In the genomic region with DNA sequence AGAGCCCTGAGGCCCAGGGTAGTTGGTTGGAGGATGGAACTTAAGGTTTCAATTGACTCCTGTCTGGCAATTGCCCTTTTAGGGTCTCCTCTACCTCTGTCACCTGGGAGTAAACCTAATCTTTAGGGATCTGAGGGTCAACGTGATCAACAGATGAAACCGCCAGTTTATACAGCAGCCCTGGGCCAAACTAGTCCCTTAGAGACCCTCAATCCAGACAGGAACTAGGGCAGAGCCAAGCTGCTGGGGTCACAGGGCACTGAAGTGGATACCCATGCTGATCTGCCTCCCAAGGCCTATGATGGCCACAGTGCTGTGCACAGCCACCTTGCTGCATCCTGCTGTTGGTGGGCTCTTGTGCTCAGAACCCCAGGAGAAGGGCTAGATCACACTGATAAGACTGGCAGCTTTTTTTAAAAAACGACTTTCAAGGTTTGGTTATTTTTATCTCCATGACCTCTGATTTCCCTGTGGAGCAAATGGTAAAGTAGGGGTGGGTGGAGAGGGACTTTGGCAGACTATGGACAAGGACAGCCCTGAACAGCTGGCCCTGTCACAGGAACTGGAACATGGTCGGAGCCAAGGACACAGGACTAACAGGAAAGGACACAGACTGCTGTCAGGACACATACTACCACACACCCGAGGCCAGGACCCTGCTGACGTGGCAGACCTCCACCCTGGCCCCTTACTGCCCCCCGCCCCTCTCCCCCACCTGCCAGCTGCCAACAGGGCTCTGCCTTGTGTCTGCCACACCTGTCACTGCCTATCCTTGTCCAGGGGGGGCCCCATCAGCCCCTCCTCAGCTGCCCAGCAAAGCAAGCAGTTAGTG, we compare ENCODE assay signal across 18 cellular contexts. TPM values are rescaled to one million over a fixed set of nuclear protein-coding genes. Genes with fewer than 3 reads are reported as not detected.
A peak's percentile ranks its signal among the peaks of the same experiment; 100 is the strongest.
DNase-seq lines count a peak whose midpoint lies in the region; ATAC-seq and TF ChIP-seq lines count a peak whose summit lies in the region.
"Had no signal": no experiment of that assay in that cellular context is flagged by ENCODE, and none has a peak within 500 bp of the region (broad histone marks: within the 10 kb centered on the region; RNA-seq: fewer than 3 reads in every experiment).

No MANE protein-coding gene starts in this region.

- no peaks in the 10 kb centered on the region for H3K79me1 ChIP-seq in mesendoderm (ENCODE audit: low read length)

- H3K56ac ChIP-seq in mesendoderm (ENCODE audit: low read length): no peak overlapping the region

- no peak overlapping the region for H2BK15ac ChIP-seq in mesendoderm (replicated peaks; ENCODE audit: low read depth)

- POLR2A ChIA-PET in T-cell (lab: Charles Lee): no interaction called here

- in situ Hi-C loops in gastrocnemius medialis (cut with MboI; ENCODE audit: low sequenced_read_pairs in 4 of 4): loop anchor here in 1 of 4 donors (25.0 kb wide), 1 partner anchor 819 kb away; the partner anchor contains the start of genes BCL2L2, PABPN1 and PPP1R3E

- no peak overlapping the region for H4K5ac ChIP-seq in mesendoderm (ENCODE audit: low read length)

- ATAC-seq in T-cell (replicated peaks in 1 of 4) (no peak), left ventricle myocardium superior (peak; percentile 74), gastrocnemius medialis (peak; percentile 79 to 89)

- no peak overlapping the region for H3K4me3 Mint-ChIP-seq in T-cell
- H3K4me3 Mint-ChIP-seq: activated CD4-positive, alpha-beta memory T cell treated with anti-CD3 and anti-CD28 coated beads for 36 hours had no signal

- peak overlapping the region; percentile 77 to 80 for H3K27ac Mint-ChIP-seq in T-cell
- H3K27ac Mint-ChIP-seq: activated T-helper 2 cell treated with anti-CD3 and anti-CD28 coated beads, Interferon-gamma antibody, Interleukin-2, Interleukin-4, amounts not matched to agents 10 μg/mL and 5 μg/mL and 100 μg/mL, durations not matched to agents 14 hours and 24 hours and 36 hours; progenitor cell of endocrine pancreas had no signal

- H3K4me1 Mint-ChIP-seq in T-cell: peaks cover 27 to 30% (median 27%) of the 10 kb centered on the region in 3 donors

- H3K4me2 ChIP-seq in mesendoderm (ENCODE audit: low read length): no peak overlapping the region

- H3K4me1 ChIP-seq in gastrocnemius medialis (peaks cover 34 to 40% of the 10 kb centered on the region in 2 donors), mesendoderm (ENCODE audit: control insufficient read depth, low read depth, low read length) (no peaks in the 10 kb centered on the region)

- H3K36me3 Mint-ChIP-seq in T-cell: no peaks in the 10 kb centered on the region
- H3K36me3 Mint-ChIP-seq: activated CD4-positive, alpha-beta memory T cell treated with anti-CD3 and anti-CD28 coated beads for 36 hours had no signal

- intact Hi-C loops in left ventricle myocardium superior (cut with micrococcal nuclease) (no loop called here), gastrocnemius medialis (cut with DNase I; ENCODE audit: low total_unique reads) (loop anchor here (1.0 kb wide), 1 partner anchor 17 kb away; the partner anchor contains the start of genes DCAF11 and NRL)

- H3K9me3 ChIP-seq in KOPT-K1 (ENCODE audit: insufficient read depth, low read length, poor library complexity, severe bottlenecking): no peaks in the 10 kb centered on the region
- no peaks in the 10 kb centered on the region for H3K9me3 ChIP-seq in gastrocnemius medialis
- H3K9me3 ChIP-seq: transverse colon had no signal

- H3K27me3 Mint-ChIP-seq in T-cell: no peaks in the 10 kb centered on the region
- H3K27me3 Mint-ChIP-seq: activated CD4-positive, alpha-beta memory T cell treated with anti-CD3 and anti-CD28 coated beads for 36 hours; CD8-positive, alpha-beta memory T cell; progenitor cell of endocrine pancreas had no signal

- no peaks in the 10 kb centered on the region for H3K36me3 ChIP-seq in KOPT-K1 (ENCODE audit: insufficient read depth, low read length)
- no peaks in the 10 kb centered on the region for H3K36me3 ChIP-seq in gastrocnemius medialis
- no peaks in the 10 kb centered on the region for H3K36me3 ChIP-seq in mesendoderm (ENCODE audit: control insufficient read depth, insufficient read depth, low read length)
- H3K36me3 ChIP-seq: transverse colon had no signal

- H3K27ac ChIP-seq in KOPT-K1 (ENCODE audit: low read depth, low read length, poor library complexity, severe bottlenecking) (peak overlapping the region; percentile 19), gastrocnemius medialis (peak overlapping the region; percentile 95 to 99 (median 98)), mesendoderm (ENCODE audit: low read depth, low read length) (no peak overlapping the region)
- H3K27ac ChIP-seq: transverse colon had no signal

- H3K27me3 ChIP-seq in gastrocnemius medialis (no peaks in the 10 kb centered on the region), mesendoderm (ENCODE audit: insufficient read depth, low read length, poor library complexity) (no peaks in the 10 kb centered on the region)
- H3K27me3 ChIP-seq: transverse colon had no signal

- H3K4me3 ChIP-seq in gastrocnemius medialis: peak overlapping the region; percentile 44 to 56 (median 48)
- no peak overlapping the region for H3K4me3 ChIP-seq in mesendoderm (ENCODE audit: low read length)
- H3K4me3 ChIP-seq: transverse colon had no signal

- no peak overlapping the region for H3K4ac ChIP-seq in mesendoderm (ENCODE audit: low read depth, low read length)

- CTCF ChIA-PET in T-cell (lab: Charles Lee): interaction anchor here in 1 of 2 donors (1.3 kb wide), 1 partner anchor 16 kb away, joined by 3 read pairs; no protein-coding TSS in a partner anchor

- H3K9me3 Mint-ChIP-seq in T-cell: no peaks in the 10 kb centered on the region
- H3K9me3 Mint-ChIP-seq: activated CD4-positive, alpha-beta memory T cell treated with anti-CD3 and anti-CD28 coated beads for 36 hours; activated T-helper 2 cell treated with anti-CD3 and anti-CD28 coated beads, Interferon-gamma antibody, Interleukin-2, Interleukin-4, amounts not matched to agents 10 μg/mL and 5 μg/mL and 100 μg/mL, durations not matched to agents 14 hours and 24 hours and 36 hours had no signal

- TF ChIP-seq CTCF in gastrocnemius medialis (IDR thresholded peaks at IDR 0.05 in 4 of 5, conservative IDR thresholded peaks at IDR 0.05 in 1 of 5): no peak

- no CpG with 5 or more reads among the region's 7 CpGs for WGBS in mesendoderm (ENCODE audit: extremely low coverage, insufficient coverage, low lambda C conversion rate)

- no peak overlapping the region for H3K9ac ChIP-seq in mesendoderm (ENCODE audit: low read length)

- DNase-seq in T-cell: no peak
- DNase-seq in left ventricle myocardium superior: peak; percentile 89
- DNase-seq in gastrocnemius medialis: peak; percentile 77 to 90
- no peak for DNase-seq in foreskin melanocyte
- no peak for DNase-seq in D341Med (ENCODE audit: low spot score)
- DNase-seq in mesendoderm: no peak
- DNase-seq: activated CD4-positive, alpha-beta memory T cell treated with anti-CD3 and anti-CD28 coated beads for 36 hours; CD8-positive, alpha-beta memory T cell; foreskin fibroblast; midbrain; NCI-H1694; NCI-H526; T1000; transverse colon had no signal

- no peak overlapping the region for H2BK120ac ChIP-seq in mesendoderm (ENCODE audit: low read depth, low read length)

- no peak overlapping the region for H3K18ac ChIP-seq in mesendoderm (ENCODE audit: low read length)

- H2AK5ac ChIP-seq in mesendoderm (ENCODE audit: low read length): no peak overlapping the region

- no peaks in the 10 kb centered on the region for H3K79me2 ChIP-seq in mesendoderm (ENCODE audit: control insufficient read depth, insufficient read depth, low read length)

- peak in 1 of 2 donors; percentile 40 for TF ChIP-seq POLR2A in gastrocnemius medialis (IDR thresholded peaks at IDR 0.05)

- H2BK5ac ChIP-seq in mesendoderm (ENCODE audit: low read length): no peak overlapping the region

- H4K8ac ChIP-seq in mesendoderm (ENCODE audit: low read depth, low read length): no peak overlapping the region

- H3K23ac ChIP-seq in mesendoderm (ENCODE audit: low read length): no peak overlapping the region

RNA-seq across cellular contexts. Expression of gene FITM1, which starts 0.5 kb away (rescaled TPM):
- 1 to 10 TPM; 2.5 to 3.5 (median 3.2) TPM for total RNA-seq in T-cell
- total RNA-seq in left ventricle myocardium superior: 140 TPM
- 10 to 100 TPM; 45.3 to 91.3 (median 65.4) TPM for total RNA-seq in gastrocnemius medialis
- 0.17 TPM for polyA plus RNA-seq in mesendoderm (2013, experiment 1 of 2)
- 0.13 TPM for polyA plus RNA-seq in mesendoderm (2013, experiment 2 of 2)
- total RNA-seq: bronchial epithelial cell had no signal
- polyA plus RNA-seq: CD8-positive, alpha-beta memory T cell had no signal

RNA-seq across cellular contexts. Expression of gene PSME1, which starts 5.1 kb away (rescaled TPM):
- total RNA-seq in T-cell: 100 to 1,000 TPM; 221 to 291 (median 259) TPM
- total RNA-seq in left ventricle myocardium superior: 137 TPM
- total RNA-seq in gastrocnemius medialis: 100 to 1,000 TPM in 2 of 4 donors, 10 to 100 TPM in 2; 63.3 to 158 (median 87.5) TPM
- polyA plus RNA-seq in mesendoderm (2013, experiment 1 of 2): 30.5 TPM
- 31.4 TPM for polyA plus RNA-seq in mesendoderm (2013, experiment 2 of 2)

RNA-seq across cellular contexts. Expression of gene EMC9, which starts 10.5 kb away (rescaled TPM):
- total RNA-seq in T-cell (10 to 100 TPM in 3 of 5 donors, 1 to 10 TPM in 2; 9.3 to 29.8 (median 20.8) TPM), left ventricle myocardium superior (16.4 TPM), gastrocnemius medialis (10 to 100 TPM; 13.6 to 18.8 (median 16.3) TPM)
- 23.2 TPM for polyA plus RNA-seq in mesendoderm (2013, experiment 1 of 2)
- 21.0 TPM for polyA plus RNA-seq in mesendoderm (2013, experiment 2 of 2)

RNA-seq across cellular contexts. Expression of gene PSME2, which starts 15.5 kb away (rescaled TPM):
- total RNA-seq in T-cell: 100 to 1,000 TPM; 130 to 192 (median 159) TPM
- 92.6 TPM for total RNA-seq in left ventricle myocardium superior
- total RNA-seq in gastrocnemius medialis: 10 to 100 TPM; 13.7 to 53.2 (median 21.5) TPM
- 96.5 TPM for polyA plus RNA-seq in mesendoderm (2013, experiment 1 of 2)
- polyA plus RNA-seq in mesendoderm (2013, experiment 2 of 2): 93.0 TPM

RNA-seq across cellular contexts. Expression of gene NRL, which starts 16.2 kb away (rescaled TPM):
- total RNA-seq in T-cell (1 to 10 TPM; 1.9 to 3.7 (median 3.4) TPM), left ventricle myocardium superior (0.77 TPM), gastrocnemius medialis (1 to 10 TPM in 3 of 4 donors, under 1 TPM in 1; 0.82 to 4.5 (median 2.4) TPM)
- polyA plus RNA-seq in mesendoderm (2013, experiment 1 of 2): 1.2 TPM
- polyA plus RNA-seq in mesendoderm (2013, experiment 2 of 2): 1.3 TPM

Comparison
In these comparisons a context has a peak if more than half of its experiments do, and no peak if none do; other contexts are left out.
1. ATAC-seq: peak in left ventricle myocardium superior (single experiment) and gastrocnemius medialis (2 of 2); none in T-cell (0 of 4).
2. DNase-seq: peak in left ventricle myocardium superior (single experiment) and gastrocnemius medialis (2 of 2); none in T-cell (0 of 34), foreskin melanocyte (single experiment), D341Med (single experiment) and mesendoderm (single experiment).
3. RNA of gene FITM1, which starts 0.5 kb away (total RNA-seq): 140 TPM in left ventricle myocardium superior (single experiment) and 45.3 to 91.3 TPM in gastrocnemius medialis; 2.5 to 3.5 TPM in T-cell; every median in the first group is over 10 times any median in the second.